Comparison of ENCODE assay signal across 10 cellular contexts in genomic region chr1:9593147-9593491, GRCh38. TPM values are rescaled to one million over a fixed set of nuclear protein-coding genes. Genes with fewer than 3 reads are reported as not detected.
DNase-seq lines count a peak whose midpoint lies in the region; ATAC-seq and TF ChIP-seq lines count a peak whose summit lies in the region.
"Had no signal": no experiment of that assay in that cellular context is flagged by ENCODE, and none has a peak within 500 bp of the region (broad histone marks: within the 10 kb centered on the region; RNA-seq: fewer than 3 reads in every experiment).

No MANE protein-coding gene starts in this region.

- H3K4me1 Mint-ChIP-seq in central memory CD8-positive, alpha-beta T cell = peaks cover 16% of the 10 kb centered on the region

- H3K27me3 ChIP-seq in heart left ventricle = no peaks in the 10 kb centered on the region
- H3K27me3 ChIP-seq in upper lobe of left lung = no peaks in the 10 kb centered on the region

- H3K4me3 ChIP-seq in heart left ventricle = peak overlapping the region in 3 of 12 donors; percentile 1 to 24 (median 6)
- H3K4me3 ChIP-seq in mesodermal cell (ENCODE audit: extremely low read depth, insufficient read depth, low read length, poor library complexity, severe bottlenecking) = no peak overlapping the region
- peak overlapping the region in 1 of 4 donors; percentile 16 for H3K4me3 ChIP-seq in upper lobe of left lung

- H3K4me3 Mint-ChIP-seq in central memory CD8-positive, alpha-beta T cell = no peak overlapping the region
- H3K4me3 Mint-ChIP-seq: activated naive CD4-positive, alpha-beta T cell treated with anti-CD3 and anti-CD28 coated beads, Interleukin-2, amount 50 U/mL, for 24 hours had no signal

- H3K36me3 Mint-ChIP-seq in central memory CD8-positive, alpha-beta T cell (ENCODE audit: insufficient read depth) = peaks cover 8% of the 10 kb centered on the region
- H3K36me3 Mint-ChIP-seq: activated naive CD4-positive, alpha-beta T cell treated with anti-CD3 and anti-CD28 coated beads, Interleukin-2, amount 50 U/mL, for 24 hours had no signal

- H3K36me3 ChIP-seq in heart left ventricle (peaks cover 0 to 13% (median 7%) of the 10 kb centered on the region in 9 donors), mesodermal cell (ENCODE audit: control insufficient read depth, insufficient read depth, low read length) (peaks cover 25% of the 10 kb centered on the region), upper lobe of left lung (peaks cover 0 to 6% (median 0%) of the 10 kb centered on the region in 4 donors)

- in situ Hi-C loops in GM13976 (cut with MboI; ENCODE audit: low sequenced_read_pairs, unreplicated experiment) = no loop called here

- no peaks in the 10 kb centered on the region for H3K27me3 Mint-ChIP-seq in central memory CD8-positive, alpha-beta T cell
- H3K27me3 Mint-ChIP-seq: activated naive CD4-positive, alpha-beta T cell treated with anti-CD3 and anti-CD28 coated beads, Interleukin-2, amount 50 U/mL, for 24 hours had no signal

- TF ChIP-seq CTCF in heart left ventricle (IDR thresholded peaks at IDR 0.05) (no peak), upper lobe of left lung (IDR thresholded peaks at IDR 0.05) (no peak), GM13976 (IDR thresholded peaks at IDR 0.05; ENCODE audit: borderline replicate concordance, control extremely low read depth, extremely low read depth, insufficient read depth, missing control alignments) (no peak)

- no peak for ATAC-seq in heart left ventricle
- no peak for ATAC-seq in Right ventricle myocardium inferior
- ATAC-seq in central memory CD8-positive, alpha-beta T cell (replicated peaks; ENCODE audit: extremely low read depth, poor library complexity, severe bottlenecking) = no peak
- ATAC-seq in upper lobe of left lung (ENCODE audit: low FRiP score in 2 of 2) = no peak
- no peak for ATAC-seq in GM21825 (IDR thresholded peaks at IDR 0.05; ENCODE audit: unreplicated experiment)
- ATAC-seq in HG02981 (IDR thresholded peaks at IDR 0.05; ENCODE audit: unreplicated experiment) = no peak

- TF ChIP-seq POLR2A in heart left ventricle (IDR thresholded peaks at IDR 0.05) (no peak), upper lobe of left lung (IDR thresholded peaks at IDR 0.05) (no peak)

- intact Hi-C loops in heart left ventricle (cut with DNase I) (no loop called here), Right ventricle myocardium inferior (cut with DNase I) (no loop called here)

- DNase-seq in heart left ventricle = peak in 1 of 5 donors; percentile 30
- DNase-seq in Right ventricle myocardium inferior (ENCODE audit: missing footprints) = no peak
- no peak for DNase-seq in central memory CD8-positive, alpha-beta T cell (ENCODE audit: low spot score in 2 of 2)
- DNase-seq in upper lobe of left lung = peak in 1 of 2 donors; percentile 70
- no peak for DNase-seq in GM13976 (ENCODE audit: low spot score)
- DNase-seq: cortex of kidney had no signal

- TF ChIP-seq EP300 in upper lobe of left lung (IDR thresholded peaks at IDR 0.05) = no peak

- peak overlapping the region; percentile 79 for H3K27ac Mint-ChIP-seq in central memory CD8-positive, alpha-beta T cell (ENCODE audit: low read depth)
- H3K27ac Mint-ChIP-seq: activated naive CD4-positive, alpha-beta T cell treated with anti-CD3 and anti-CD28 coated beads, Interleukin-2, amount 50 U/mL, for 24 hours had no signal

- H3K9me3 Mint-ChIP-seq in central memory CD8-positive, alpha-beta T cell = no peaks in the 10 kb centered on the region
- H3K9me3 Mint-ChIP-seq: activated naive CD4-positive, alpha-beta T cell treated with anti-CD3 and anti-CD28 coated beads, Interleukin-2, amount 50 U/mL, for 24 hours had no signal

- H3K4me1 ChIP-seq in heart left ventricle (peaks cover 3 to 86% (median 61%) of the 10 kb centered on the region in 12 donors), mesodermal cell (ENCODE audit: control insufficient read depth, insufficient read depth, low read length, poor library complexity, severe bottlenecking) (peaks cover 30% of the 10 kb centered on the region), upper lobe of left lung (peaks cover 26 to 53% (median 28%) of the 10 kb centered on the region in 4 donors)

- WGBS in heart left ventricle, 4 donors = 40 to 63% (median 53%) methylated on average over 1 to 9 of the region's 9 CpGs
- 78 to 82% methylated on average over 8 to 9 of the region's 9 CpGs for WGBS in mesodermal cell (ENCODE audit: insufficient coverage in 2 of 2), 2 experiments
- WGBS in upper lobe of left lung, 2 donors = 52 to 55% methylated on average over 8 to 9 of the region's 9 CpGs

- H3K27ac ChIP-seq in heart left ventricle (peak overlapping the region in 10 of 12 donors; percentile 17 to 69 (median 52)), mesodermal cell (ENCODE audit: low read depth, low read length, severe bottlenecking) (peak overlapping the region; percentile 69), upper lobe of left lung (peak overlapping the region; percentile 38 to 68 (median 49))

- no peaks in the 10 kb centered on the region for H3K9me3 ChIP-seq in heart left ventricle
- H3K9me3 ChIP-seq in mesodermal cell (ENCODE audit: control insufficient read depth, low read length) = no peaks in the 10 kb centered on the region
- H3K9me3 ChIP-seq in upper lobe of left lung = no peaks in the 10 kb centered on the region

RNA-seq across cellular contexts. Expression of gene TMEM201, which starts 4.4 kb away (rescaled TPM):
- total RNA-seq in heart left ventricle = 10 to 100 TPM; 16.0 to 24.8 (median 18.5) TPM
- 10 to 100 TPM; 13.1 to 22.9 TPM for polyA plus RNA-seq in heart left ventricle
- 17.4 TPM for total RNA-seq in Right ventricle myocardium inferior
- polyA plus RNA-seq in mesodermal cell (2013, experiment 1 of 2) = 9.7 TPM
- polyA plus RNA-seq in mesodermal cell (2013, experiment 2 of 2) = 7.8 TPM
- total RNA-seq in upper lobe of left lung = 10 to 100 TPM in 2 of 6 donors, 1 to 10 TPM in 4; 6.2 to 12.0 (median 8.1) TPM

RNA-seq across cellular contexts. Expression of gene SLC25A33, which starts 53.9 kb away (rescaled TPM):
- total RNA-seq in heart left ventricle (1 to 10 TPM; 2.8 to 9.7 (median 4.5) TPM), Right ventricle myocardium inferior (5.7 TPM), upper lobe of left lung (10 to 100 TPM in 1 of 6 donors, 1 to 10 TPM in 5; 2.1 to 13.2 (median 4.6) TPM)
- polyA plus RNA-seq in heart left ventricle = 1 to 10 TPM; 4.4 to 6.6 TPM
- polyA plus RNA-seq in mesodermal cell (2013, experiment 1 of 2) = 6.5 TPM
- 5.5 TPM for polyA plus RNA-seq in mesodermal cell (2013, experiment 2 of 2)

RNA-seq across cellular contexts. Expression of gene PIK3CD, which starts 58.4 kb away (rescaled TPM):
- 10 to 100 TPM in 3 of 9 donors, 1 to 10 TPM in 6; 2.3 to 18.8 (median 4.4) TPM for total RNA-seq in heart left ventricle
- 1 to 10 TPM; 1.9 to 2.0 TPM for polyA plus RNA-seq in heart left ventricle
- 4.1 TPM for total RNA-seq in Right ventricle myocardium inferior
- polyA plus RNA-seq in mesodermal cell (2013, experiment 1 of 2) = 13.2 TPM
- 8.9 TPM for polyA plus RNA-seq in mesodermal cell (2013, experiment 2 of 2)
- total RNA-seq in upper lobe of left lung = 10 to 100 TPM; 19.0 to 56.6 (median 24.2) TPM
